ENCODE assay signal across 21 cellular contexts in genomic region chr2:25374411-25374810, GRCh38.
"Had no signal": no experiment of that assay in that cellular context is flagged by ENCODE, and none has a peak within 500 bp of the region (broad histone marks: within the 10 kb centered on the region; RNA-seq: fewer than 3 reads in every experiment).

No MANE protein-coding gene starts in this region.

- H3K4me3 Mint-ChIP-seq: activated CD8-positive, alpha-beta memory T cell treated with anti-CD3 and anti-CD28 coated beads, Interleukin-2, amount 10 ng/mL, durations not matched to agents 7 days and 5 days; activated CD8-positive, alpha-beta T cell treated with anti-CD3 and anti-CD28 coated beads, Interleukin-2, amount 10 ng/mL, durations not matched to agents 7 days and 5 days; activated naive CD8-positive, alpha-beta T cell treated with anti-CD3 and anti-CD28 coated beads for 36 hours; brain; natural killer cell treated with Interleukin-12 subunit alpha and Interleukin-12 subunit beta and Interleukin-15 and Interleukin-18, amount 100 ng/mL, for 72 hours; T-helper 17 cell had no signal

- DNase-seq: activated CD4-positive, alpha-beta T cell treated with anti-CD3 and anti-CD28 coated beads for 1 hour; activated CD8-positive, alpha-beta T cell treated with anti-CD3 and anti-CD28 coated beads, Interleukin-2, amount 10 ng/mL, durations not matched to agents 7 days and 5 days; activated naive CD8-positive, alpha-beta T cell treated with anti-CD3 and anti-CD28 coated beads for 36 hours; cerebellar nuclear complex; colonic mucosa; effector CD8-positive, alpha-beta T cell; kidney glomerular epithelial cell; left lung; lower lobe of right lung; mesendoderm; retina; small intestine; stimulated activated CD4-positive, alpha-beta T cell treated with anti-CD3 and anti-CD28 coated beads, Interleukin-1b, Interleukin-23, amount 100 ng/mL, for 48 hours; stimulated activated CD4-positive, alpha-beta T cell treated with anti-CD3 and anti-CD28 coated beads, Interleukin-4, amount 100 ng/mL, for 4 hours; stimulated activated naive CD4-positive, alpha-beta T cell treated with Interleukin-2 at 50 U/mL for 16 hours; T-helper 17 cell; T1000 had no signal

- H3K27me3 Mint-ChIP-seq: activated CD8-positive, alpha-beta memory T cell treated with anti-CD3 and anti-CD28 coated beads, Interleukin-2, amount 10 ng/mL, durations not matched to agents 7 days and 5 days; activated naive CD8-positive, alpha-beta T cell treated with anti-CD3 and anti-CD28 coated beads for 36 hours; brain; T-helper 17 cell had no signal

- H3K9me3 Mint-ChIP-seq: natural killer cell treated with Interleukin-12 subunit alpha and Interleukin-12 subunit beta and Interleukin-15 and Interleukin-18, amount 100 ng/mL, for 72 hours had no signal

- H3K27ac Mint-ChIP-seq: activated CD8-positive, alpha-beta memory T cell treated with anti-CD3 and anti-CD28 coated beads, Interleukin-2, amount 10 ng/mL, durations not matched to agents 7 days and 5 days; activated naive CD8-positive, alpha-beta T cell treated with anti-CD3 and anti-CD28 coated beads for 36 hours; natural killer cell treated with Interleukin-12 subunit alpha and Interleukin-12 subunit beta and Interleukin-15 and Interleukin-18, amount 100 ng/mL, for 72 hours; T-helper 17 cell had no signal

- ATAC-seq: activated CD8-positive, alpha-beta memory T cell treated with anti-CD3 and anti-CD28 coated beads, Interleukin-2, amount 10 ng/mL, durations not matched to agents 7 days and 5 days; activated CD8-positive, alpha-beta T cell treated with anti-CD3 and anti-CD28 coated beads, Interleukin-2, amount 10 ng/mL, durations not matched to agents 7 days and 5 days; left lung; lower lobe of right lung; mucosa of descending colon; natural killer cell treated with Interleukin-12 subunit alpha and Interleukin-12 subunit beta and Interleukin-15 and Interleukin-18, amount 100 ng/mL, for 72 hours; T-helper 17 cell had no signal

- H3K36me3 Mint-ChIP-seq: brain; natural killer cell treated with Interleukin-12 subunit alpha and Interleukin-12 subunit beta and Interleukin-15 and Interleukin-18, amount 100 ng/mL, for 72 hours had no signal
